1 cellular context compared by ENCODE assay signal in genomic region chr18:62455222-62455621, GRCh38.
TF ChIP-seq lines count a peak whose summit lies in the region.

No MANE protein-coding gene starts in this region.

TF ChIP-seq in HepG2, 621 proteins besides CTCF, POLR2A, EP300 and RAD21 (continued from another document):
- TF ChIP-seq CREM (IDR thresholded peaks at IDR 0.05) (peak; percentile 81), CREM (CRISPR knock-in tag; IDR thresholded peaks at IDR 0.05) (no peak), E2F5 (CRISPR knock-in tag; conservative IDR thresholded peaks at IDR 0.05) (no peak), ATF7 (IDR thresholded peaks at IDR 0.05) (no peak), ATF7 (CRISPR knock-in tag; IDR thresholded peaks at IDR 0.05) (no peak), TP53 (CRISPR knock-in tag; conservative IDR thresholded peaks at IDR 0.05) (no peak), ZNF101 (CRISPR knock-in tag; IDR thresholded peaks at IDR 0.05; ENCODE audit: borderline replicate concordance, low read depth) (no peak), TBP (CRISPR knock-in tag; IDR thresholded peaks at IDR 0.05) (no peak), ATF2 (CRISPR knock-in tag; IDR thresholded peaks at IDR 0.05) (no peak; the same call in 1 of the 2 replicates), BRD4 (CRISPR knock-in tag; IDR thresholded peaks at IDR 0.05) (0 out of 2 replicates have a peak, but pooled peaks have one; percentile 28), MED1 (CRISPR knock-in tag; IDR thresholded peaks at IDR 0.05) (peak; percentile 76), CHD4 (IDR thresholded peaks at IDR 0.05; ENCODE audit: borderline replicate concordance, low read length) (no peak), ZNF503 (CRISPR knock-in tag; IDR thresholded peaks at IDR 0.05) (peak; percentile 69), DMTF1 (CRISPR knock-in tag; IDR thresholded peaks at IDR 0.05) (no peak), SALL1 (CRISPR knock-in tag; IDR thresholded peaks at IDR 0.05) (peak; percentile 37; the same call in 1 of the 2 replicates), ONECUT2 (CRISPR knock-in tag; IDR thresholded peaks at IDR 0.05) (0 out of 2 replicates have a peak, but pooled peaks have one; percentile 33), SIN3B (IDR thresholded peaks at IDR 0.05; ENCODE audit: low read length) (no peak), MXI1 (IDR thresholded peaks at IDR 0.05; ENCODE audit: borderline replicate concordance, low read depth, low read length) (no peak), ZNF816 (CRISPR knock-in tag; IDR thresholded peaks at IDR 0.05; ENCODE audit: borderline replicate concordance) (no peak), RBAK (CRISPR knock-in tag; IDR thresholded peaks at IDR 0.05) (no peak), HMGA1 (CRISPR knock-in tag; conservative IDR thresholded peaks at IDR 0.05) (no peak), ZNF138 (CRISPR knock-in tag; IDR thresholded peaks at IDR 0.05; ENCODE audit: low read depth) (no peak), SOX6 (IDR thresholded peaks at IDR 0.05) (no peak), SOX6 (CRISPR knock-in tag; IDR thresholded peaks at IDR 0.05) (peak; percentile 75), CBX2 (IDR thresholded peaks at IDR 0.05; ENCODE audit: low read depth, low read length) (no peak), CBX2 (CRISPR knock-in tag; IDR thresholded peaks at IDR 0.05; ENCODE audit: low read depth) (no peak), SRY (CRISPR knock-in tag; IDR thresholded peaks at IDR 0.05) (no peak), AGO2 (optimal IDR thresholded peaks at IDR 0.05; ENCODE audit: low read depth, low read length) (no peak), RFXANK (CRISPR knock-in tag; IDR thresholded peaks at IDR 0.05) (no peak), THAP11 (CRISPR knock-in tag; IDR thresholded peaks at IDR 0.05) (0 out of 2 replicates have a peak, but pooled peaks have one; percentile 17), ZNF274 (CRISPR knock-in tag; IDR thresholded peaks at IDR 0.05) (no peak), WIZ (CRISPR knock-in tag; IDR thresholded peaks at IDR 0.05) (no peak), TOE1 (CRISPR knock-in tag; IDR thresholded peaks at IDR 0.05) (no peak), MEIS2 (CRISPR knock-in tag; IDR thresholded peaks at IDR 0.05) (no peak), IRF1 (CRISPR knock-in tag; IDR thresholded peaks at IDR 0.05; ENCODE audit: low read depth) (no peak), ZNF720 (CRISPR knock-in tag; IDR thresholded peaks at IDR 0.05) (no peak), ZBTB25 (CRISPR knock-in tag; IDR thresholded peaks at IDR 0.05) (no peak), HDAC2 (CRISPR knock-in tag; IDR thresholded peaks at IDR 0.05) (0 out of 2 replicates have a peak, but pooled peaks have one; percentile 47), ZBTB2 (CRISPR knock-in tag; IDR thresholded peaks at IDR 0.05; ENCODE audit: low read depth) (no peak), MTF2 (CRISPR knock-in tag; IDR thresholded peaks at IDR 0.05; ENCODE audit: borderline replicate concordance) (no peak), MLX (CRISPR knock-in tag; IDR thresholded peaks at IDR 0.05) (no peak), ZBTB3 (CRISPR knock-in tag; IDR thresholded peaks at IDR 0.05; ENCODE audit: borderline replicate concordance, low read depth) (no peak), ZNF839 (CRISPR knock-in tag; IDR thresholded peaks at IDR 0.05; ENCODE audit: borderline replicate concordance) (no peak), TOPORS (CRISPR knock-in tag; IDR thresholded peaks at IDR 0.05) (no peak), PATZ1 (CRISPR knock-in tag; IDR thresholded peaks at IDR 0.05) (0 out of 2 replicates have a peak, but pooled peaks have one; percentile 19), BRCA1 (CRISPR knock-in tag; IDR thresholded peaks at IDR 0.05) (no peak), ZNF354B (CRISPR knock-in tag; IDR thresholded peaks at IDR 0.05) (no peak)
TF ChIP-seq in HepG2: peak in this region for 51.
